In genomic region chr11:132888226-132888625, GRCh38 we compare ENCODE assay signal across 19 cellular contexts.
"Had no signal": no experiment of that assay in that cellular context is flagged by ENCODE, and none has a peak within 500 bp of the region (broad histone marks: within the 10 kb centered on the region; RNA-seq: fewer than 3 reads in every experiment).

No MANE protein-coding gene starts in this region.

- ATAC-seq: activated CD8-positive, alpha-beta T cell treated with anti-CD3 and anti-CD28 coated beads for 36 hours; activated naive CD8-positive, alpha-beta T cell treated with anti-CD3 and anti-CD28 coated beads, Interleukin-2, amount 50 U/mL, for 24 hours; gastrocnemius medialis; naive thymus-derived CD8-positive, alpha-beta T cell; stimulated activated naive CD8-positive, alpha-beta T cell treated with anti-CD3 and anti-CD28 coated beads, Interleukin-15, amount 100 ng/mL, for 72 hours had no signal

- DNase-seq: activated CD4-positive, alpha-beta T cell treated with anti-CD3 and anti-CD28 coated beads for 48 hours; activated CD4-positive, CD25-positive, alpha-beta regulatory T cell; activated CD8-positive, alpha-beta T cell treated with anti-CD3 and anti-CD28 coated beads for 36 hours; activated naive CD4-positive, alpha-beta T cell treated with anti-CD3 and anti-CD28 coated beads for 36 hours; activated naive CD8-positive, alpha-beta T cell treated with anti-CD3 and anti-CD28 coated beads, Interleukin-2, amount 50 U/mL, for 24 hours; activated T-cell treated with anti-CD3 and anti-CD28 coated beads, Interleukin-2, amount 50 U/mL, for 24 hours; anterior cingulate cortex; colonic mucosa; endodermal cell; gastrocnemius medialis; heart left ventricle; immature natural killer cell; mesendoderm; naive thymus-derived CD8-positive, alpha-beta T cell; right lobe of liver; stimulated activated CD4-positive, alpha-beta T cell treated with anti-CD3 and anti-CD28 coated beads, Interleukin-4, amount 100 ng/mL, for 1 hour; stimulated activated naive CD8-positive, alpha-beta T cell treated with anti-CD3 and anti-CD28 coated beads, Interleukin-15, amount 100 ng/mL, for 72 hours; T1000; transverse colon had no signal
